In genomic region chr6:106087548-106088325, GRCh38 we compare ENCODE assay signal across 8 cellular contexts. TPM values are rescaled to one million over a fixed set of nuclear protein-coding genes. Genes with fewer than 3 reads are reported as not detected.
DNase-seq lines count a peak whose midpoint lies in the region; ATAC-seq lines count a peak whose summit lies in the region.

No MANE protein-coding gene starts in this region.

- no peak for ATAC-seq in activated naive CD4-positive, alpha-beta T cell treated with anti-CD3 and anti-CD28 coated beads, Interleukin-2, amount 50 U/mL, for 72 hours

- H3K9me3 ChIP-seq in adipocyte (ENCODE audit: control insufficient read depth, low read length): no peaks in the 10 kb centered on the region
- no peaks in the 10 kb centered on the region for H3K9me3 ChIP-seq in subcutaneous abdominal adipose tissue (ENCODE audit: control insufficient read depth in 5 of 5, low read length in 5 of 5)

- no peaks in the 10 kb centered on the region for H3K27me3 ChIP-seq in adipocyte (replicated peaks; ENCODE audit: control insufficient read depth, insufficient read depth, low read length)
- peaks cover 0 to 12% (median 6%) of the 10 kb centered on the region in 5 donors for H3K27me3 ChIP-seq in subcutaneous abdominal adipose tissue (ENCODE audit: control insufficient read depth in 5 of 5, insufficient read depth in 4 of 5, low read length in 5 of 5)

- H3K27ac Mint-ChIP-seq in activated naive CD4-positive, alpha-beta T cell treated with anti-CD3 and anti-CD28 coated beads for 36 hours: no peak overlapping the region
- H3K27ac Mint-ChIP-seq in activated naive CD4-positive, alpha-beta T cell treated with anti-CD3 and anti-CD28 coated beads, Interleukin-2, amount 50 U/mL, for 72 hours: peak overlapping the region in 1 of 2 donors; percentile 73
- H3K27ac Mint-ChIP-seq in immature natural killer cell: peak overlapping the region in 5 of 6 donors; percentile 28 to 89 (median 59)

- H3K9ac ChIP-seq in adipocyte (ENCODE audit: low read length) (peak overlapping the region; percentile 57), subcutaneous abdominal adipose tissue (ENCODE audit: low read length in 5 of 5) (peak overlapping the region in 3 of 5 donors; percentile 36 to 72 (median 63))

- H3K4me3 Mint-ChIP-seq in activated naive CD4-positive, alpha-beta T cell treated with anti-CD3 and anti-CD28 coated beads for 36 hours: peak overlapping the region; percentile 63
- peak overlapping the region; percentile 85 to 96 (median 91) for H3K4me3 Mint-ChIP-seq in immature natural killer cell

- H3K27me3 Mint-ChIP-seq in activated naive CD4-positive, alpha-beta T cell treated with anti-CD3 and anti-CD28 coated beads for 36 hours (ENCODE audit: low read depth): peaks cover 48% of the 10 kb centered on the region
- peaks cover 2 to 12% (median 2%) of the 10 kb centered on the region in 3 donors for H3K27me3 Mint-ChIP-seq in immature natural killer cell (ENCODE audit: low read depth in 3 of 3)

- intact Hi-C loops in activated naive CD4-positive, alpha-beta T cell treated with anti-CD3 and anti-CD28 coated beads for 36 hours (cut with micrococcal nuclease): loop anchor here (2.0 kb wide), 1 partner anchor 355 kb away; no protein-coding TSS in a partner anchor

- no peaks in the 10 kb centered on the region for H3K9me3 Mint-ChIP-seq in activated naive CD4-positive, alpha-beta T cell treated with anti-CD3 and anti-CD28 coated beads for 36 hours
- no peaks in the 10 kb centered on the region for H3K9me3 Mint-ChIP-seq in activated naive CD4-positive, alpha-beta T cell treated with anti-CD3 and anti-CD28 coated beads, Interleukin-2, amount 50 U/mL, for 72 hours
- no peaks in the 10 kb centered on the region for H3K9me3 Mint-ChIP-seq in immature natural killer cell

- peaks cover 47% of the 10 kb centered on the region for H3K4me1 Mint-ChIP-seq in activated naive CD4-positive, alpha-beta T cell treated with anti-CD3 and anti-CD28 coated beads for 36 hours (ENCODE audit: low read depth)
- H3K4me1 Mint-ChIP-seq in immature natural killer cell: peaks cover 76 to 94% of the 10 kb centered on the region in 2 donors

- H3K4me3 ChIP-seq in adipocyte (ENCODE audit: low read length): peak overlapping the region; percentile 87
- H3K4me3 ChIP-seq in subcutaneous abdominal adipose tissue (ENCODE audit: low read depth in 1 of 5, low read length in 5 of 5): peak overlapping the region; percentile 47 to 67 (median 64)

- peak overlapping the region; percentile 35 for H3K27ac ChIP-seq in subcutaneous abdominal adipose tissue (ENCODE audit: low read depth, low read length)

- H3K36me3 ChIP-seq in adipocyte (ENCODE audit: control insufficient read depth, insufficient read depth, low read length, severe bottlenecking): no peaks in the 10 kb centered on the region
- peaks cover 0 to 4% (median 0%) of the 10 kb centered on the region in 5 donors for H3K36me3 ChIP-seq in subcutaneous abdominal adipose tissue (ENCODE audit: control insufficient read depth in 5 of 5, insufficient read depth in 5 of 5, low read length in 5 of 5)

- H3K36me3 Mint-ChIP-seq in activated naive CD4-positive, alpha-beta T cell treated with anti-CD3 and anti-CD28 coated beads for 36 hours (ENCODE audit: low read depth): no peaks in the 10 kb centered on the region
- no peaks in the 10 kb centered on the region for H3K36me3 Mint-ChIP-seq in activated naive CD4-positive, alpha-beta T cell treated with anti-CD3 and anti-CD28 coated beads, Interleukin-2, amount 50 U/mL, for 72 hours
- peaks cover 0 to 4% (median 0%) of the 10 kb centered on the region in 3 donors for H3K36me3 Mint-ChIP-seq in immature natural killer cell

- peaks cover 40% of the 10 kb centered on the region for H3K4me1 ChIP-seq in adipocyte (ENCODE audit: control insufficient read depth, insufficient read depth, low read length)
- peaks cover 2 to 61% (median 32%) of the 10 kb centered on the region in 5 donors for H3K4me1 ChIP-seq in subcutaneous abdominal adipose tissue (ENCODE audit: control insufficient read depth in 5 of 5, insufficient read depth in 5 of 5, low read length in 5 of 5)

- DNase-seq in activated naive CD4-positive, alpha-beta T cell treated with anti-CD3 and anti-CD28 coated beads for 36 hours: no peak
- no peak for DNase-seq in activated naive CD4-positive, alpha-beta T cell treated with anti-CD3 and anti-CD28 coated beads, Interleukin-2, amount 50 U/mL, for 72 hours (ENCODE audit: low spot score in 2 of 2)
- peak; percentile 84 for DNase-seq in adipocyte (ENCODE audit: low read depth)
- DNase-seq in immature natural killer cell: no peak
- DNase-seq in NCI-H1417 treated with DMSO at 0.1 percent for 48 hours (lab: John Stamatoyannopoulos, UW): no peak
- no peak for DNase-seq in NCI-H2196 treated with DMSO at 0.1 percent for 48 hours (lab: John Stamatoyannopoulos, UW; ENCODE audit: unreplicated experiment)
- DNase-seq in COLO829 (ENCODE audit: low spot score): no peak

- CTCF ChIA-PET in activated naive CD4-positive, alpha-beta T cell treated with anti-CD3 and anti-CD28 coated beads for 36 hours (lab: Charles Lee): interaction anchor here (2.7 kb wide), 1 partner anchor 136 kb away, joined by 12 read pairs; no protein-coding TSS in a partner anchor

RNA-seq across cellular contexts. Expression of gene PRDM1, which starts 1.6 kb away (rescaled TPM):
- total RNA-seq in activated naive CD4-positive, alpha-beta T cell treated with anti-CD3 and anti-CD28 coated beads for 36 hours: 1 to 10 TPM; 3.4 to 4.0 TPM
- 10 to 100 TPM in 1 of 2 donors, 1 to 10 TPM in 1; 7.7 to 12.5 TPM for total RNA-seq in activated naive CD4-positive, alpha-beta T cell treated with anti-CD3 and anti-CD28 coated beads, Interleukin-2, amount 50 U/mL, for 72 hours
- 10 to 100 TPM; 25.3 to 77.0 (median 33.0) TPM for polyA plus RNA-seq in immature natural killer cell
